13 cellular contexts compared by ENCODE assay signal in the genomic region with DNA sequence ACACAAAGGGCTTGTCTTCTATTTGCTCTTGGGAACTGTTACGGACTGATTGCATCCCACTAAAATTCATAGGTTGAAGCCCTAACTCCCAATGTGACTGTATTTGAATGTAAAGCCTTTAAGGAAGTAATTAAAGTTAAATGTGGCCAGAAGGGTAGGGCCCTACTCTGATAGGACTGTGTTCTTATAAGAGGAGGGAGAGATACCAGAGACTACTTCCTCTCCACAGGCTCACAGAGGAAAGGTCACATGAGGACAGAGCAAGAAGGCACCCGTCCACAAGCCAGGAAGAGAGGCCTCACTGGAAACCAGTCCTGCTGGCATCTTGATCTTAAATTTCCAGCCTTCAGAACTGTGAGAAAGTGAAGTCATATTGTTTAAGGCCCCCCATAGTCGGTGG.
"Had no signal": no experiment of that assay in that cellular context is flagged by ENCODE, and none has a peak within 500 bp of the region (broad histone marks: within the 10 kb centered on the region; RNA-seq: fewer than 3 reads in every experiment).

No MANE protein-coding gene starts in this region.

- ATAC-seq: heart left ventricle; lower lobe of right lung; pancreas; stimulated activated memory B cell treated with anti-CD40 and anti-IgM and Interleukin-4, amounts not matched to agents 10 μg/mL and 1 μg/mL and 100 μg/mL, for 72 hours had no signal

- H3K4me1 ChIP-seq: lower lobe of right lung, pancreas, sigmoid colon had no signal

- H3K36me3 ChIP-seq: heart left ventricle, lower lobe of right lung, pancreas, sigmoid colon had no signal

- H3K27ac ChIP-seq: heart left ventricle, lower lobe of right lung, pancreas, sigmoid colon had no signal

- H3K27me3 ChIP-seq: heart left ventricle, pancreas, sigmoid colon had no signal

- FAIRE-seq: frontal cortex, pancreas had no signal

- DNase-seq: activated CD4-positive, alpha-beta memory T cell treated with anti-CD3 and anti-CD28 coated beads, Interleukin-2, amount 10 ng/mL, durations not matched to agents 7 days and 5 days; activated naive CD4-positive, alpha-beta T cell treated with anti-CD3 and anti-CD28 coated beads, Interleukin-2, amount 10 ng/mL, durations not matched to agents 7 days and 5 days; activated T-cell treated with anti-CD3 and anti-CD28 coated beads, Interleukin-2, amount 50 U/mL, for 24 hours; heart left ventricle; immature natural killer cell; lower lobe of right lung; midbrain; pancreas; sigmoid colon; stimulated activated CD4-positive, alpha-beta T cell treated with anti-CD3 and anti-CD28 coated beads, Interleukin-1b, Interleukin-23, amount 100 ng/mL, for 48 hours; T-helper 2 cell had no signal

- H3K4me3 ChIP-seq: heart left ventricle, lower lobe of right lung, pancreas, sigmoid colon had no signal

- H3K9me3 ChIP-seq: pancreas, sigmoid colon had no signal
